ENCODE assay signal across 18 cellular contexts in the genomic region with DNA sequence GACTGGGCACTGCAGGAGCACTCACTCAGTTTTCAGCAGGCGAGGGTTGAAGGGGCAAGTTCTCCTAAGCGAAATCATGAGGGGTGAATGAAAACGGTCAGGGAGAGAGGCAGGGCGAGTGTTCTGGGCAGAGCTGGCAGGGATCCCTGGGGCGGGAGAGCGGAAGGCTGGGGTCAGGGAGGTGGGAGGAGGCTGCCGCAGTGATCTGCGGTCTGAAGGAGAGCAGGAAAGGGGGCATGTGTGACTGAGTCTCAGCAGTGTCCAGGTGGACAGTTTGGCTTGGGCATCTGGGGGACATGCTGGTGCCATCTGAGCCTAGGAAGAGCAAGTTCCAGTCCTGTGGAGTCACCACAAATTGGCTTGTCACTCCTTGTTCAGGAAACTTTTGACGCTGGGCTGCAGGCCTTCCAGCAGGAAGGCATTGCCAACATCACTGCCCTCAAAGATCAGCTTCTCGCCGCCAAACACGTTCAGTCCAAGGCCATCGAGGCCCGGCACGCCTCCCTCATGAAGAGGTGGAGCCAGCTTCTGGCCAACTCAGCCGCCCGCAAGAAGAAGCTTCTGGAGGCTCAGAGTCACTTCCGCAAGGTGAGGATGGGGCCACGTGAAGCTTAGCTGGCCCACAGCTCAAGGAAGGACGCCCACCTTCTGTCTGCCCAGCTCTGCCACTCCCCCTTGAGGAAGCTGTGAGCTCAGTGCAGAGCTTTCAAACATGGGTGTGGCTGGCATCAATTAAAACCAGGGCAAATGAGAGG. TPM values are rescaled to one million over a fixed set of nuclear protein-coding genes. Genes with fewer than 3 reads are reported as not detected.
DNase-seq lines count a peak whose midpoint lies in the region; ATAC-seq and TF ChIP-seq lines count a peak whose summit lies in the region.
"Had no signal": no experiment of that assay in that cellular context is flagged by ENCODE, and none has a peak within 500 bp of the region (broad histone marks: within the 10 kb centered on the region; RNA-seq: fewer than 3 reads in every experiment).

No MANE protein-coding gene starts in this region.

- CTCF ChIA-PET in HCT116 (lab: Charles Lee): interaction anchor here (0.9 to 1.6 kb wide), 2 partner anchors 10 to 187 kb away, joined by 3 to 6 read pairs; no protein-coding TSS in a partner anchor

- peaks cover 59% of the 10 kb centered on the region for H3K36me3 Mint-ChIP-seq in chondrocyte (ENCODE audit: low read depth)

- no peaks in the 10 kb centered on the region for H3K9me3 Mint-ChIP-seq in chondrocyte (ENCODE audit: low read depth)

- H3K4me1 ChIP-seq in HCT116 (ENCODE audit: control insufficient read depth in 1 of 2, insufficient read depth in 2 of 2, low read length in 2 of 2): peaks cover 0 to 10% of the 10 kb centered on the region in 2 experiments; a peak in 2 of 4 replicates
- peaks cover 13% of the 10 kb centered on the region for H3K4me1 ChIP-seq in ovary (ENCODE audit: insufficient read depth)
- H3K4me1 ChIP-seq in upper lobe of right lung: peaks cover 9% of the 10 kb centered on the region
- H3K4me1 ChIP-seq: SJSA1 had no signal

- no peak overlapping the region for H3K9ac ChIP-seq in HCT116 (ENCODE audit: low read length)

- TF ChIP-seq RAD21 in HCT116 (IDR thresholded peaks at IDR 0.05; ENCODE audit: low read depth): no peak

- H3K4me3 ChIP-seq in HCT116 (replicated peaks in 1 of 2; ENCODE audit: low read depth in 1 of 2, low read length in 2 of 2) (no peak overlapping the region), ovary (no peak overlapping the region), upper lobe of right lung (no peak overlapping the region)
- H3K4me3 ChIP-seq: SJSA1, smooth muscle cell had no signal

- ATAC-seq in HCT116: no peak
- ATAC-seq in upper lobe of right lung: no peak
- ATAC-seq in HG03025 (IDR thresholded peaks at IDR 0.05; ENCODE audit: low FRiP score, unreplicated experiment): no peak

- peak overlapping the region; percentile 76 for H3K27ac Mint-ChIP-seq in chondrocyte (ENCODE audit: unreplicated experiment)

- no peak for TF ChIP-seq POLR2A in HCT116 (IDR thresholded peaks at IDR 0.05; ENCODE audit: borderline replicate concordance, extremely low read depth, insufficient read depth, insufficient read length)
- TF ChIP-seq POLR2A in ovary (IDR thresholded peaks at IDR 0.05): no peak

- RAD21 ChIA-PET in HCT116 (lab: Charles Lee; ENCODE audit: low non-redundant PET in 1 of 2, low total read pairs in 2 of 2, uncharacterized antibody in 2 of 2, unreplicated experiment in 2 of 2): no interaction called here

- BruUV-seq in HCT116 (replicated peaks; lab: Mats Ljungman, UMichigan): no TSS peak

- no peak overlapping the region for H2AFZ ChIP-seq in HCT116 (ENCODE audit: low read depth, low read length, poor library complexity, severe bottlenecking)

- no peak for TF ChIP-seq EP300 in ovary (IDR thresholded peaks at IDR 0.05)

- no peaks in the 10 kb centered on the region for H4K20me1 ChIP-seq in HCT116 (ENCODE audit: insufficient read depth)

- H3K27me3 Mint-ChIP-seq in chondrocyte (ENCODE audit: low read depth): no peaks in the 10 kb centered on the region

- DNase-seq in HCT116 (ENCODE audit: low read depth, low spot score) (no peak), chondrocyte (ENCODE audit: low spot score) (peak; percentile 78), ovary (peak; percentile 50 to 83 (median 74)), NCI-H774 (lab: John Stamatoyannopoulos, UW) (no peak), upper lobe of right lung (no peak), SIG-M5 treated with dmso at 0.1 percent for 504 hours (lab: John Stamatoyannopoulos, UW; ENCODE audit: unreplicated experiment) (no peak)
- DNase-seq: activated CD8-positive, alpha-beta memory T cell treated with anti-CD3 and anti-CD28 coated beads for 24 hours; activated gamma-delta T cell treated with Interleukin-2 at 50 U/mL for 16 hours; effector CD8-positive, alpha-beta T cell; mesendoderm; MM.1S; NCI-H2107; NK-92 treated with Interleukin-12 subunit alpha and Interleukin-12 subunit beta, amount 100 ng/mL, for 24 hours; occipital lobe had no signal

- H3K9me3 ChIP-seq in HCT116 (ENCODE audit: control insufficient read depth in 1 of 2, insufficient read depth in 1 of 2, low read depth in 1 of 2, low read length in 2 of 2) (no peaks in the 10 kb centered on the region), ovary (no peaks in the 10 kb centered on the region), upper lobe of right lung (no peaks in the 10 kb centered on the region)
- H3K9me3 ChIP-seq: SJSA1 had no signal

- H3K36me3 ChIP-seq in HCT116 (ENCODE audit: control insufficient read depth in 1 of 2, insufficient read depth in 2 of 2, low read length in 2 of 2) (peaks cover 21 to 30% of the 10 kb centered on the region in 2 experiments; a peak in 3 of 4 replicates), ovary (no peaks in the 10 kb centered on the region), upper lobe of right lung (peaks cover 100% of the 10 kb centered on the region)

- H3K27ac ChIP-seq in C4-2B: peak overlapping the region; percentile 59
- H3K27ac ChIP-seq in HCT116 (ENCODE audit: low read depth, low read length): no peak overlapping the region
- peak overlapping the region in 1 of 2 donors; percentile 76 for H3K27ac ChIP-seq in ovary
- H3K27ac ChIP-seq in upper lobe of right lung: no peak overlapping the region
- H3K27ac ChIP-seq: SJSA1 had no signal

- H3K27me3 ChIP-seq in HCT116 (ENCODE audit: insufficient read depth, low read length) (no peaks in the 10 kb centered on the region), ovary (no peaks in the 10 kb centered on the region), upper lobe of right lung (no peaks in the 10 kb centered on the region)
- H3K27me3 ChIP-seq: SJSA1 had no signal

- intact Hi-C loops in HCT116 (cut with micrococcal nuclease): no loop called here
- intact Hi-C loops in ovary (cut with DNase I): no loop called here
- intact Hi-C loops in upper lobe of right lung (cut with DNase I): no loop called here

- POLR2A ChIA-PET in HCT116 (lab: Charles Lee): interaction anchor here (1.3 kb wide), 1 partner anchor 11 kb away, joined by 3 read pairs; no protein-coding TSS in a partner anchor

- TF ChIP-seq CTCF in C4-2B (conservative IDR thresholded peaks at IDR 0.05): no peak
- TF ChIP-seq CTCF in HCT116 (IDR thresholded peaks at IDR 0.05 in 2 of 3, conservative IDR thresholded peaks at IDR 0.05 in 1 of 3; ENCODE audit: borderline replicate concordance in 1 of 3, insufficient read depth in 1 of 3, low read depth in 2 of 3, low read length in 2 of 3): peak in 2 of 3 experiments; percentile 13 to 15; a peak in 2 of 6 replicates
- no peak for TF ChIP-seq CTCF in chondrocyte (IDR thresholded peaks at IDR 0.05)
- TF ChIP-seq CTCF in ovary (IDR thresholded peaks at IDR 0.05): no peak
- TF ChIP-seq CTCF in upper lobe of right lung (IDR thresholded peaks at IDR 0.05): no peak

- H3K9me2 ChIP-seq in HCT116 (ENCODE audit: insufficient read depth): no peaks in the 10 kb centered on the region

- H3K4me3 Mint-ChIP-seq in chondrocyte (ENCODE audit: unreplicated experiment): no peak overlapping the region

- H3K4me2 ChIP-seq in HCT116 (ENCODE audit: low read length): no peak overlapping the region
- H3K4me2 ChIP-seq: smooth muscle cell had no signal

- H3K79me2 ChIP-seq in HCT116 (ENCODE audit: insufficient read depth, low read length): no peaks in the 10 kb centered on the region

- no peaks in the 10 kb centered on the region for H3K4me1 Mint-ChIP-seq in chondrocyte (ENCODE audit: low read depth)

- 12 to 38% (median 27%) methylated on average over 20 of the region's 20 CpGs for WGBS in ovary, 3 donors

TF ChIP-seq in HCT116, 20 proteins besides CTCF, POLR2A, EP300 and RAD21:
- TF ChIP-seq CEBPB (IDR thresholded peaks at IDR 0.05; ENCODE audit: low read depth) (no peak), EZH2 (IDR thresholded peaks at IDR 0.05) (no peak), ATF3 (IDR thresholded peaks at IDR 0.05) (no peak), JUND (IDR thresholded peaks at IDR 0.05) (no peak), MAX (IDR thresholded peaks at IDR 0.05) (no peak)
TF ChIP-seq in HCT116: peak in this region for 0.

RNA-seq across cellular contexts. Expression of gene DYNC2I2, which starts 31.1 kb away (rescaled TPM):
- total RNA-seq in HCT116 (2021; ENCODE audit: unreplicated experiment) (155 TPM), chondrocyte (23.4 to 41.0 TPM (median 24.0 TPM) in 3 replicates), ovary (10 to 100 TPM; 17.7 to 87.5 (median 25.8) TPM), upper lobe of right lung (37.3 TPM)
- polyA plus RNA-seq in HCT116 (2012): 150 and 152 TPM in 2 replicates
- 10 to 100 TPM in 1 of 2 donors, 1 to 10 TPM in 1; 2.0 to 28.0 TPM for polyA plus RNA-seq in ovary

Comparison
In these comparisons a context has a peak if more than half of its experiments do, and no peak if none do; other contexts are left out.
1. CTCF ChIP-seq: peak in HCT116 (2 of 3); none in C4-2B (single experiment), chondrocyte (single experiment), ovary (0 of 3) and upper lobe of right lung (single experiment).
2. DNase-seq: peak in chondrocyte (single experiment) and ovary (5 of 5); none in HCT116 (single experiment), NCI-H774 (single experiment), upper lobe of right lung (single experiment) and SIG-M5 treated with dmso at 0.1 percent for 504 hours (single experiment).